Comparison of ENCODE assay signal across 8 cellular contexts in genomic region chr15:57340673-57341259, GRCh38.
DNase-seq lines count a peak whose midpoint lies in the region; ATAC-seq, FAIRE-seq and TF ChIP-seq lines count a peak whose summit lies in the region.

No MANE protein-coding gene starts in this region.

- intact Hi-C loops in head of caudate nucleus (cut with DNase I): loop anchor here (5.0 kb wide), 1 partner anchor 187 kb away; no protein-coding TSS in a partner anchor

- FAIRE-seq in H54 (lab: Jason Lieb, UNC): no peak

- no peak for ATAC-seq in GM18868 (IDR thresholded peaks at IDR 0.05; ENCODE audit: unreplicated experiment)

- DNase-seq in COLO668 (lab: John Stamatoyannopoulos, UW; ENCODE audit: unreplicated experiment): peak; percentile 59
- DNase-seq in H54 (ENCODE audit: insufficient read length, low spot score): peak; percentile 16
- DNase-seq in NCI-H510A treated with DMSO at 0.1 percent for 48 hours (lab: John Stamatoyannopoulos, UW): peak; percentile 92
- DNase-seq in activated T-cell treated with anti-CD3 and anti-CD28 coated beads, Interleukin-2, amount 50 U/mL, for 48 hours: peak; percentile 31 to 48
- DNase-seq in head of caudate nucleus: peak in 40 of 42 donors; percentile 28 to 85 (median 62)
- peak; percentile 63 for DNase-seq in pons (ENCODE audit: low spot score)
- DNase-seq in NCI-H187 (lab: John Stamatoyannopoulos, UW): no peak

- no peak for TF ChIP-seq POLR2A in H54 (IDR thresholded peaks at IDR 0.05; ENCODE audit: low read depth, low read length)

Comparison
In these comparisons a context has a peak if more than half of its experiments do, and no peak if none do; other contexts are left out.
1. DNase-seq: peak in COLO668 (single experiment), H54 (single experiment), NCI-H510A treated with DMSO at 0.1 percent for 48 hours (single experiment), activated T-cell treated with anti-CD3 and anti-CD28 coated beads, Interleukin-2, amount 50 U/mL, for 48 hours (2 of 2), head of caudate nucleus (40 of 42) and pons (single experiment); none in NCI-H187 (0 of 2).